1 cellular context compared by ENCODE assay signal in genomic region chrX:78042601-78043000, GRCh38.
TF ChIP-seq lines count a peak whose summit lies in the region.

No MANE protein-coding gene starts in this region.

TF ChIP-seq in A549, 52 proteins besides CTCF, POLR2A, EP300 and RAD21 (continued from another document):
- TF ChIP-seq REST (IDR thresholded peaks at IDR 0.05): no peak
- no peak for TF ChIP-seq ZFP36 (IDR thresholded peaks at IDR 0.05; ENCODE audit: borderline replicate concordance, partially characterized antibody)
- TF ChIP-seq TP53 (CRISPR knock-in tag; IDR thresholded peaks at IDR 0.05): no peak
